In genomic region chr4:78661923-78662521, GRCh38 we compare ENCODE assay signal across 9 cellular contexts.
DNase-seq lines count a peak whose midpoint lies in the region; ATAC-seq and TF ChIP-seq lines count a peak whose summit lies in the region.
"Had no signal": no experiment of that assay in that cellular context is flagged by ENCODE, and none has a peak within 500 bp of the region (broad histone marks: within the 10 kb centered on the region; RNA-seq: fewer than 3 reads in every experiment).

No MANE protein-coding gene starts in this region.

- H3K4me1 ChIP-seq in Peyer's patch (peaks cover 0 to 15% (median 3%) of the 10 kb centered on the region in 4 donors), suprapubic skin (peaks cover 36% of the 10 kb centered on the region)

- in situ Hi-C loops in ACHN (cut with HindIII; ENCODE audit: low pct_ligation_motif_present, low pct_unique_long_range_greater_than_20kb, low sequenced_read_pairs): no loop called here

- TF ChIP-seq POLR2A in Peyer's patch (IDR thresholded peaks at IDR 0.05): no peak
- no peak for TF ChIP-seq POLR2A in suprapubic skin (IDR thresholded peaks at IDR 0.05)

- peak overlapping the region; percentile 4 for H3K27ac Mint-ChIP-seq in activated CD4-positive, alpha-beta T cell treated with anti-CD3 and anti-CD28 coated beads, Interleukin-2, amount 10 ng/mL, durations not matched to agents 7 days and 5 days
- H3K27ac Mint-ChIP-seq: activated naive CD8-positive, alpha-beta T cell had no signal

- H3K4me1 Mint-ChIP-seq in activated CD4-positive, alpha-beta T cell treated with anti-CD3 and anti-CD28 coated beads, Interleukin-2, amount 10 ng/mL, durations not matched to agents 7 days and 5 days: peaks cover 62% of the 10 kb centered on the region

- DNase-seq in activated CD4-positive, alpha-beta T cell treated with anti-CD3 and anti-CD28 coated beads, Interleukin-2, amount 10 ng/mL, durations not matched to agents 7 days and 5 days: peak; percentile 11
- no peak for DNase-seq in activated CD4-positive, alpha-beta T cell treated with anti-CD3 and anti-CD28 coated beads for 4 hours
- DNase-seq in Peyer's patch (no peak), globus pallidus (ENCODE audit: low spot score) (peak; percentile 50), suprapubic skin (ENCODE audit: low spot score in 2 of 2) (no peak), ACHN (no peak), posterior vena cava (ENCODE audit: low spot score) (no peak)

- ATAC-seq in HG02852 (IDR thresholded peaks at IDR 0.05; ENCODE audit: unreplicated experiment): peak; percentile 72

- H3K36me3 ChIP-seq in Peyer's patch (no peaks in the 10 kb centered on the region), suprapubic skin (no peaks in the 10 kb centered on the region)

- POLR2A ChIA-PET in activated CD4-positive, alpha-beta T cell treated with anti-CD3 and anti-CD28 coated beads, Interleukin-2, amount 10 ng/mL, durations not matched to agents 7 days and 5 days (lab: Charles Lee): interaction anchor here (0.7 kb wide), 1 partner anchor 8 kb away, joined by 3 read pairs; no protein-coding TSS in a partner anchor

- H3K4me3 ChIP-seq in Peyer's patch (no peak overlapping the region), suprapubic skin (no peak overlapping the region)

- intact Hi-C loops in posterior vena cava (cut with DNase I): no loop called here

- H3K9me3 ChIP-seq in Peyer's patch (no peaks in the 10 kb centered on the region), suprapubic skin (no peaks in the 10 kb centered on the region)

- CTCF ChIA-PET in activated CD4-positive, alpha-beta T cell treated with anti-CD3 and anti-CD28 coated beads, Interleukin-2, amount 10 ng/mL, durations not matched to agents 7 days and 5 days (lab: Charles Lee): interaction anchor here (1.1 to 1.4 kb wide), 2 partner anchors 12 to 17 kb away, joined by 3 read pairs; no protein-coding TSS in a partner anchor

- TF ChIP-seq CTCF in Peyer's patch (IDR thresholded peaks at IDR 0.05) (no peak), suprapubic skin (IDR thresholded peaks at IDR 0.05) (no peak)

- no peak for TF ChIP-seq EP300 in suprapubic skin (IDR thresholded peaks at IDR 0.05)

- H3K27ac ChIP-seq in Peyer's patch (peak overlapping the region in 3 of 4 donors; percentile 26 to 56 (median 34)), suprapubic skin (peak overlapping the region; percentile 61)

- H3K9me3 Mint-ChIP-seq in activated CD4-positive, alpha-beta T cell treated with anti-CD3 and anti-CD28 coated beads, Interleukin-2, amount 10 ng/mL, durations not matched to agents 7 days and 5 days: peaks cover 2% of the 10 kb centered on the region

- H3K27me3 ChIP-seq in Peyer's patch (no peaks in the 10 kb centered on the region), suprapubic skin (no peaks in the 10 kb centered on the region)

- peaks cover 4% of the 10 kb centered on the region for H3K36me3 Mint-ChIP-seq in activated CD4-positive, alpha-beta T cell treated with anti-CD3 and anti-CD28 coated beads, Interleukin-2, amount 10 ng/mL, durations not matched to agents 7 days and 5 days (ENCODE audit: low read depth)
- H3K36me3 Mint-ChIP-seq: activated naive CD8-positive, alpha-beta T cell had no signal

- H3K4me3 Mint-ChIP-seq in activated CD4-positive, alpha-beta T cell treated with anti-CD3 and anti-CD28 coated beads, Interleukin-2, amount 10 ng/mL, durations not matched to agents 7 days and 5 days: no peak overlapping the region
- H3K4me3 Mint-ChIP-seq: activated naive CD8-positive, alpha-beta T cell had no signal

- WGBS in suprapubic skin: 42% methylated on average over 3 of the region's 3 CpGs

- no peaks in the 10 kb centered on the region for H3K27me3 Mint-ChIP-seq in activated CD4-positive, alpha-beta T cell treated with anti-CD3 and anti-CD28 coated beads, Interleukin-2, amount 10 ng/mL, durations not matched to agents 7 days and 5 days
- H3K27me3 Mint-ChIP-seq: activated naive CD8-positive, alpha-beta T cell had no signal

Comparison
In these comparisons a context has a peak if more than half of its experiments do, and no peak if none do; other contexts are left out.
1. DNase-seq: peak in activated CD4-positive, alpha-beta T cell treated with anti-CD3 and anti-CD28 coated beads, Interleukin-2, amount 10 ng/mL, durations not matched to agents 7 days and 5 days (single experiment) and globus pallidus (single experiment); none in activated CD4-positive, alpha-beta T cell treated with anti-CD3 and anti-CD28 coated beads for 4 hours (0 of 2), Peyer's patch (0 of 3), suprapubic skin (0 of 2), ACHN (single experiment) and posterior vena cava (single experiment).